24 cellular contexts compared by ENCODE assay signal in genomic region chr20:60748086-60748485, GRCh38.
"Had no signal": no experiment of that assay in that cellular context is flagged by ENCODE, and none has a peak within 500 bp of the region (broad histone marks: within the 10 kb centered on the region; RNA-seq: fewer than 3 reads in every experiment).

No MANE protein-coding gene starts in this region.

- H3K36me3 Mint-ChIP-seq: stimulated activated effector memory CD8-positive, alpha-beta T cell treated with anti-CD3 and anti-CD28 coated beads, Interleukin-12 subunit alpha, Interleukin-12 subunit beta, amount 100 ng/mL, for 72 hours; stimulated activated memory B cell treated with anti-CD40 and anti-IgM and Interleukin-4, amounts not matched to agents 10 μg/mL and 1 μg/mL and 100 μg/mL, for 72 hours; stimulated activated naive B cell treated with anti-CD40 and anti-IgM and Interleukin-4, amounts not matched to agents 10 μg/mL and 1 μg/mL and 100 μg/mL, for 72 hours; type B pancreatic cell had no signal

- ATAC-seq: stimulated activated effector memory CD8-positive, alpha-beta T cell treated with anti-CD3 and anti-CD28 coated beads, Interleukin-12 subunit alpha, Interleukin-12 subunit beta, amount 100 ng/mL, for 72 hours; stimulated activated memory B cell treated with anti-CD40 and anti-IgM and Interleukin-4, amounts not matched to agents 10 μg/mL and 1 μg/mL and 100 μg/mL, for 72 hours; stimulated activated naive B cell treated with anti-CD40 and anti-IgM and Interleukin-4, amounts not matched to agents 10 μg/mL and 1 μg/mL and 100 μg/mL, for 72 hours; stimulated activated naive CD8-positive, alpha-beta T cell treated with anti-CD3 and anti-CD28 coated beads, Interleukin-15, amount 100 ng/mL, for 72 hours; stimulated activated naive CD8-positive, alpha-beta T cell treated with anti-CD3 and anti-CD28 coated beads, Interleukin-15, Interleukin-2, amounts not matched to agents 100 U/mL and 50 U/mL, for 24 hours; upper lobe of right lung had no signal

- H3K4me1 Mint-ChIP-seq: stimulated activated effector memory CD8-positive, alpha-beta T cell treated with anti-CD3 and anti-CD28 coated beads, Interleukin-12 subunit alpha, Interleukin-12 subunit beta, amount 100 ng/mL, for 72 hours; stimulated activated memory B cell treated with anti-CD40 and anti-IgM and Interleukin-4, amounts not matched to agents 10 μg/mL and 1 μg/mL and 100 μg/mL, for 72 hours; stimulated activated naive B cell treated with anti-CD40 and anti-IgM and Interleukin-4, amounts not matched to agents 10 μg/mL and 1 μg/mL and 100 μg/mL, for 72 hours; stimulated activated naive CD8-positive, alpha-beta T cell treated with anti-CD3 and anti-CD28 coated beads, Interleukin-15, amount 100 ng/mL, for 72 hours had no signal

- H3K9me3 Mint-ChIP-seq: stimulated activated effector memory CD8-positive, alpha-beta T cell treated with anti-CD3 and anti-CD28 coated beads, Interleukin-12 subunit alpha, Interleukin-12 subunit beta, amount 100 ng/mL, for 72 hours; stimulated activated naive CD8-positive, alpha-beta T cell treated with anti-CD3 and anti-CD28 coated beads, Interleukin-15, Interleukin-2, amounts not matched to agents 100 ng/mL and 50 ng/mL, for 24 hours; type B pancreatic cell had no signal

- DNase-seq: stimulated activated CD4-positive, alpha-beta T cell treated with anti-CD3 and anti-CD28 coated beads, Interleukin-2, amount 100 ng/mL, for 48 hours; stimulated activated CD4-positive, alpha-beta T cell treated with anti-CD3 and anti-CD28 coated beads, Interleukin-4, amount 100 ng/mL, for 1 hour; stimulated activated CD4-positive, alpha-beta T cell treated with anti-CD3 and anti-CD28 coated beads, Interleukin-4, amount 100 ng/mL, for 24 hours; stimulated activated CD4-positive, alpha-beta T cell treated with anti-CD3 and anti-CD28 coated beads, Interleukin-4, amount 100 ng/mL, for 4 hours; stimulated activated CD8-positive, alpha-beta memory T cell treated with anti-CD3 and anti-CD28 coated beads, Interleukin-4, amount 100 ng/mL, for 48 hours; stimulated activated naive B cell treated with anti-CD40 and anti-IgM and Interleukin-4, amounts not matched to agents 10 μg/mL and 1 μg/mL and 100 μg/mL, for 72 hours; stimulated activated naive CD4-positive, alpha-beta T cell; stimulated activated naive CD4-positive, alpha-beta T cell treated with Interleukin-2 at 50 U/mL for 16 hours; stimulated activated naive CD8-positive, alpha-beta T cell treated with anti-CD3 and anti-CD28 coated beads, Interleukin-15, amount 100 ng/mL, for 72 hours; stimulated activated naive CD8-positive, alpha-beta T cell treated with anti-CD3 and anti-CD28 coated beads, Interleukin-15, Interleukin-2, amounts not matched to agents 100 U/mL and 50 U/mL, for 24 hours; stomach; substantia nigra; testis; thyroid gland; tibial artery; transverse colon; trophoblast cell; upper lobe of left lung; upper lobe of right lung; uterus had no signal

- H3K27me3 Mint-ChIP-seq: stimulated activated memory B cell treated with anti-CD40 and anti-IgM and Interleukin-4, amounts not matched to agents 10 μg/mL and 1 μg/mL and 100 μg/mL, for 72 hours; stimulated activated naive B cell treated with anti-CD40 and anti-IgM and Interleukin-4, amounts not matched to agents 10 μg/mL and 1 μg/mL and 100 μg/mL, for 72 hours; stimulated activated naive CD8-positive, alpha-beta T cell treated with anti-CD3 and anti-CD28 coated beads, Interleukin-15, amount 100 ng/mL, for 72 hours; stimulated activated naive CD8-positive, alpha-beta T cell treated with anti-CD3 and anti-CD28 coated beads, Interleukin-15, Interleukin-2, amounts not matched to agents 100 ng/mL and 50 ng/mL, for 24 hours had no signal

- H3K27ac Mint-ChIP-seq: stimulated activated effector memory CD8-positive, alpha-beta T cell treated with anti-CD3 and anti-CD28 coated beads, Interleukin-12 subunit alpha, Interleukin-12 subunit beta, amount 100 ng/mL, for 72 hours; stimulated activated memory B cell treated with anti-CD40 and anti-IgM and Interleukin-4, amounts not matched to agents 10 μg/mL and 1 μg/mL and 100 μg/mL, for 72 hours; stimulated activated naive B cell treated with anti-CD40 and anti-IgM and Interleukin-4, amounts not matched to agents 10 μg/mL and 1 μg/mL and 100 μg/mL, for 72 hours; stimulated activated naive CD8-positive, alpha-beta T cell treated with anti-CD3 and anti-CD28 coated beads, Interleukin-15, amount 100 ng/mL, for 72 hours; stimulated activated naive CD8-positive, alpha-beta T cell treated with anti-CD3 and anti-CD28 coated beads, Interleukin-15, Interleukin-2, amounts not matched to agents 100 ng/mL and 50 ng/mL, for 24 hours; type B pancreatic cell had no signal

- H3K4me3 Mint-ChIP-seq: stimulated activated effector memory CD8-positive, alpha-beta T cell treated with anti-CD3 and anti-CD28 coated beads, Interleukin-12 subunit alpha, Interleukin-12 subunit beta, amount 100 ng/mL, for 72 hours; stimulated activated memory B cell treated with anti-CD40 and anti-IgM and Interleukin-4, amounts not matched to agents 10 μg/mL and 1 μg/mL and 100 μg/mL, for 72 hours; stimulated activated naive B cell treated with anti-CD40 and anti-IgM and Interleukin-4, amounts not matched to agents 10 μg/mL and 1 μg/mL and 100 μg/mL, for 72 hours; stimulated activated naive CD8-positive, alpha-beta T cell treated with anti-CD3 and anti-CD28 coated beads, Interleukin-15, amount 100 ng/mL, for 72 hours; stimulated activated naive CD8-positive, alpha-beta T cell treated with anti-CD3 and anti-CD28 coated beads, Interleukin-15, Interleukin-2, amounts not matched to agents 100 ng/mL and 50 ng/mL, for 24 hours; type B pancreatic cell had no signal
